8 cellular contexts compared by ENCODE assay signal in genomic region chr2:234290671-234291070, GRCh38.
DNase-seq lines count a peak whose midpoint lies in the region; ATAC-seq and TF ChIP-seq lines count a peak whose summit lies in the region.

No MANE protein-coding gene starts in this region.

- peak; percentile 77 for DNase-seq in activated CD4-positive, alpha-beta T cell treated with anti-CD3 and anti-CD28 coated beads for 1 hour
- peak; percentile 81 to 86 (median 83) for DNase-seq in effector memory CD8-positive, alpha-beta T cell
- peak; percentile 52 to 86 for DNase-seq in stimulated activated CD4-positive, alpha-beta T cell treated with anti-CD3 and anti-CD28 coated beads, Interleukin-4, amount 100 ng/mL, for 4 hours
- DNase-seq in NCI-H128 (lab: John Stamatoyannopoulos, UW; ENCODE audit: unreplicated experiment): no peak
- no peak for DNase-seq in OCI-M1 (lab: John Stamatoyannopoulos, UW)
- no peak for DNase-seq in GM13976 (ENCODE audit: low spot score)

- H3K4me1 Mint-ChIP-seq in effector memory CD8-positive, alpha-beta T cell (ENCODE audit: low read depth in 2 of 2): peaks cover 60 to 79% of the 10 kb centered on the region in 2 donors

- H3K9me3 Mint-ChIP-seq in effector memory CD8-positive, alpha-beta T cell: no peaks in the 10 kb centered on the region

- H3K36me3 Mint-ChIP-seq in effector memory CD8-positive, alpha-beta T cell (ENCODE audit: insufficient read depth): peaks cover 50% of the 10 kb centered on the region

- TF ChIP-seq CTCF in GM13976 (IDR thresholded peaks at IDR 0.05; ENCODE audit: borderline replicate concordance, control extremely low read depth, extremely low read depth, insufficient read depth, missing control alignments): no peak

- H3K27me3 Mint-ChIP-seq in effector memory CD8-positive, alpha-beta T cell: no peaks in the 10 kb centered on the region

- ATAC-seq in GM18868 (IDR thresholded peaks at IDR 0.05; ENCODE audit: unreplicated experiment): peak; percentile 72
- peak; percentile 67 for ATAC-seq in HG03159 (IDR thresholded peaks at IDR 0.05; ENCODE audit: unreplicated experiment)
- ATAC-seq in effector memory CD8-positive, alpha-beta T cell (replicated peaks): peak; percentile 72

- H3K27ac Mint-ChIP-seq in effector memory CD8-positive, alpha-beta T cell: peak overlapping the region; percentile 99 to 100

- H3K4me3 Mint-ChIP-seq in effector memory CD8-positive, alpha-beta T cell: peak overlapping the region; percentile 76 to 80

- in situ Hi-C loops in GM13976 (cut with MboI; ENCODE audit: low sequenced_read_pairs, unreplicated experiment): no loop called here

Comparison
In these comparisons a context has a peak if more than half of its experiments do, and no peak if none do; other contexts are left out.
1. DNase-seq: peak in activated CD4-positive, alpha-beta T cell treated with anti-CD3 and anti-CD28 coated beads for 1 hour (single experiment), effector memory CD8-positive, alpha-beta T cell (3 of 3) and stimulated activated CD4-positive, alpha-beta T cell treated with anti-CD3 and anti-CD28 coated beads, Interleukin-4, amount 100 ng/mL, for 4 hours (2 of 2); none in NCI-H128 (single experiment), OCI-M1 (single experiment) and GM13976 (single experiment).
2. Peak in every context shown above with its lines, with median percentiles within 50 percentile points of each other: ATAC-seq.